In the genomic region with DNA sequence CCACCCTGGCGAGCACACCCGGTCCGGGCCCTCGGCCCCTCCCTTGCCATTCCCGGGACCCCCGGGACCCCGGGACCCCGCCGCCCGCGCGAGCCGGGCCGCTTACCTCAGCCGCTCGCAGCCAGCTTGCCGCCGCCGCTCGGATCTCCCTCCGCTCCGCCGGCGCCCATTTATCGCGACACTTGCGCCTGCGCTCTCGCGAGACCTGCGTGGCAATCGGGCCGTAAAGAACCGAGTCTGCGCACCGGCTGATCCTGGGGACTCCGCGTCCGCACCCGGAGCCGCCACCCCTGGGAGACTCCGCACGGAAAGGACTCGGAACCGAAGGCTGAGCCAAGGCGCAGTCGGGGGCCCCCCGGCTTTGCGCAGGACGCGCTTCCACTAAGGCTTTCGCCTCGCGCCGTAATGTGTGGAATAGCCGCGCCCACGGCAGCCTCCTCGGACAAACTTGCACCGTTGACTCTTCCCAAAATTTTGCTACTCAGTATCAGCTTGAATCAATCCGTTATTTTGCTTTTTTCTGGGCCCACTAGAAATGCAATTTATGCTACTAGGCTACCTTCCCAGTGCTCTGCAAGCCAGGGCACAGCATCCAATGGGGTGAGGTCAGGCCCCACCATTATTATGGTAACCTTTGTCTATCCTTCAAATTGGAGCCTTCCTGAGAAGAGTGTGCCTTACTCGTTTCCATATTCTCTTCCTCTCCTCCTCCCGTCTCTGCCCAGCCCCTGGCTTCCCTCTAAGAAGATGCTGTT, we compare ENCODE assay signal across 7 cellular contexts. TPM values are rescaled to one million over a fixed set of nuclear protein-coding genes. Genes with fewer than 3 reads are reported as not detected.
DNase-seq lines count a peak whose midpoint lies in the region; ATAC-seq and TF ChIP-seq lines count a peak whose summit lies in the region.

A gene (minus strand): TSS at position 180 of the 755 bp plus-strand sequence. CDS start 2,812 bp downstream, outside the sequence.

- H3K9me3 Mint-ChIP-seq in brain = no peaks in the 10 kb centered on the region

- peak; percentile 76 for ATAC-seq in GM18511 (IDR thresholded peaks at IDR 0.05; ENCODE audit: unreplicated experiment)
- peak; percentile 50 for ATAC-seq in HG03025 (IDR thresholded peaks at IDR 0.05; ENCODE audit: low FRiP score, unreplicated experiment)

- peaks cover 35% of the 10 kb centered on the region for H3K4me1 Mint-ChIP-seq in brain

- H3K4me3 ChIP-seq in iPS-11a (ENCODE audit: low read depth, low read length) = peak within 1 kb of the TSS; percentile 56
- peak within 1 kb of the TSS; percentile 89 for H3K4me3 ChIP-seq in skeletal muscle cell (ENCODE audit: low read depth, low read length)

- H3K4me3 Mint-ChIP-seq in brain = peak within 1 kb of the TSS; percentile 93 to 98 (median 95)

- H3K27me3 Mint-ChIP-seq in brain = peaks cover 3% of the 10 kb centered on the region

- peak; percentile 71 for DNase-seq in NCI-H2107 treated with DMSO at 0.1 percent for 48 hours (lab: John Stamatoyannopoulos, UW; ENCODE audit: unreplicated experiment)
- DNase-seq in UCSD-AML1 (lab: John Stamatoyannopoulos, UW; ENCODE audit: unreplicated experiment) = peak; percentile 78
- DNase-seq in skeletal muscle cell (ENCODE audit: low read depth) = peak; percentile 65

- peaks cover 35% of the 10 kb centered on the region for H3K36me3 Mint-ChIP-seq in brain

- H3K27ac Mint-ChIP-seq in brain = peak within 1 kb of the TSS; percentile 91 to 97 (median 93)

- no peak for TF ChIP-seq CTCF in brain (conservative IDR thresholded peaks at IDR 0.05)

RNA-seq across cellular contexts. Expression of the gene that starts here (rescaled TPM):
- 42.7 TPM for polyA plus RNA-seq in brain (ENCODE audit: insufficient read depth, low read depth, low replicate concordance)

Comparison
In these comparisons a context has a peak if more than half of its experiments do, and no peak if none do; other contexts are left out.
1. Peak in every context shown above with its lines: DNase-seq, ATAC-seq and H3K4me3 ChIP-seq.